Comparison of ENCODE assay signal across 12 cellular contexts in genomic region chr1:24952413-24952841, GRCh38. TPM values are rescaled to one million over a fixed set of nuclear protein-coding genes. Genes with fewer than 3 reads are reported as not detected.
A peak's percentile ranks its signal among the peaks of the same experiment; 100 is the strongest.
DNase-seq lines count a peak whose midpoint lies in the region; ATAC-seq, FAIRE-seq and TF ChIP-seq lines count a peak whose summit lies in the region.
"Had no signal": no experiment of that assay in that cellular context is flagged by ENCODE, and none has a peak within 500 bp of the region (broad histone marks: within the 10 kb centered on the region; RNA-seq: fewer than 3 reads in every experiment).

No MANE protein-coding gene starts in this region.

- POLR2A ChIA-PET in CD4-positive, alpha-beta T cell (lab: Charles Lee): interaction anchor here (0.7 to 2.8 kb wide), 7 partner anchors 11 to 105 kb away, joined by 3 to 14 read pairs (median 3); partner anchors contain the start of gene RUNX3

- TF ChIP-seq CTCF in CD4-positive, alpha-beta T cell (IDR thresholded peaks at IDR 0.05): no peak

- H3K9me3 Mint-ChIP-seq in CD4-positive, alpha-beta T cell: no peaks in the 10 kb centered on the region
- H3K9me3 Mint-ChIP-seq in central memory CD8-positive, alpha-beta T cell: no peaks in the 10 kb centered on the region

- H3K9me3 ChIP-seq in CD4-positive, alpha-beta T cell (ENCODE audit: control insufficient read depth, low read length): no peaks in the 10 kb centered on the region
- H3K9me3 ChIP-seq: Caco-2 had no signal

- intact Hi-C loops in CD4-positive, alpha-beta T cell (cut with DNase I, micrococcal nuclease): no loop called here

- peaks cover 63% of the 10 kb centered on the region for H3K4me1 Mint-ChIP-seq in CD4-positive, alpha-beta T cell (ENCODE audit: low read depth)
- H3K4me1 Mint-ChIP-seq in central memory CD8-positive, alpha-beta T cell: peaks cover 70% of the 10 kb centered on the region

- H3K27ac Mint-ChIP-seq in CD4-positive, alpha-beta T cell: peak overlapping the region; percentile 19
- H3K27ac Mint-ChIP-seq in central memory CD8-positive, alpha-beta T cell (ENCODE audit: low read depth): peak overlapping the region; percentile 4

- peak; percentile 17 for ATAC-seq in CD4-positive, alpha-beta T cell (ENCODE audit: poor library complexity)
- peak; percentile 70 for ATAC-seq in central memory CD8-positive, alpha-beta T cell (replicated peaks; ENCODE audit: extremely low read depth, poor library complexity, severe bottlenecking)
- no peak for ATAC-seq in GM21381 (IDR thresholded peaks at IDR 0.05; ENCODE audit: unreplicated experiment)
- no peak for ATAC-seq in GM21737 (IDR thresholded peaks at IDR 0.05; ENCODE audit: unreplicated experiment)
- ATAC-seq in HG02610 (IDR thresholded peaks at IDR 0.05; ENCODE audit: unreplicated experiment): no peak

- no peaks in the 10 kb centered on the region for H3K27me3 Mint-ChIP-seq in CD4-positive, alpha-beta T cell
- no peaks in the 10 kb centered on the region for H3K27me3 Mint-ChIP-seq in central memory CD8-positive, alpha-beta T cell

- H3K36me3 Mint-ChIP-seq in CD4-positive, alpha-beta T cell (ENCODE audit: low read depth): no peaks in the 10 kb centered on the region
- peaks cover 14% of the 10 kb centered on the region for H3K36me3 Mint-ChIP-seq in central memory CD8-positive, alpha-beta T cell (ENCODE audit: insufficient read depth)

- TF ChIP-seq POLR2A in GM12892 (IDR thresholded peaks at IDR 0.05; ENCODE audit: low read depth, low read length): no peak

- CTCF ChIA-PET in CD4-positive, alpha-beta T cell (lab: Charles Lee): interaction anchor here (1.1 to 3.2 kb wide), 4 partner anchors 20 to 265 kb away, joined by 3 to 16 read pairs (median 6); no protein-coding TSS in a partner anchor

- no peaks in the 10 kb centered on the region for H3K27me3 ChIP-seq in CD4-positive, alpha-beta T cell (ENCODE audit: control insufficient read depth, insufficient read depth, low read length)

- FAIRE-seq in GM12892 (lab: Jason Lieb, UNC): peak; percentile 93

- no peak overlapping the region for H3K27ac ChIP-seq in CD4-positive, alpha-beta T cell (ENCODE audit: low read depth, low read length)
- H3K27ac ChIP-seq: coronary artery had no signal

- peak overlapping the region; percentile 54 for H3K4me3 Mint-ChIP-seq in CD4-positive, alpha-beta T cell
- peak overlapping the region; percentile 25 for H3K4me3 Mint-ChIP-seq in central memory CD8-positive, alpha-beta T cell

- DNase-seq in CD4-positive, alpha-beta T cell: peak in 1 of 10 experiments; percentile 34
- no peak for DNase-seq in GM12892 (ENCODE audit: insufficient read length)
- DNase-seq in SKM-1 (lab: John Stamatoyannopoulos, UW; ENCODE audit: unreplicated experiment): peak; percentile 35
- peak in 1 of 2 donors; percentile 59 for DNase-seq in central memory CD8-positive, alpha-beta T cell (ENCODE audit: low spot score in 2 of 2)
- no peak for DNase-seq in NCI-H1417 (lab: John Stamatoyannopoulos, UW)
- DNase-seq: Caco-2, glutamatergic neuron, NCI-H1092 treated with DMSO at 0.1 percent for 48 hours had no signal

RNA-seq across cellular contexts. Expression of gene RUNX3, which starts 22.4 kb away (rescaled TPM):
- total RNA-seq in CD4-positive, alpha-beta T cell: 100 to 1,000 TPM; 202 to 209 TPM
- 38.6 TPM for polyA plus RNA-seq in GM12892 (2012; ENCODE audit: missing spikeins)

Comparison
In these comparisons a context has a peak if more than half of its experiments do, and no peak if none do; other contexts are left out.
1. ATAC-seq: peak in CD4-positive, alpha-beta T cell (single experiment) and central memory CD8-positive, alpha-beta T cell (single experiment); none in GM21381 (single experiment), GM21737 (single experiment) and HG02610 (single experiment).